ENCODE assay signal across 15 cellular contexts in the genomic region with DNA sequence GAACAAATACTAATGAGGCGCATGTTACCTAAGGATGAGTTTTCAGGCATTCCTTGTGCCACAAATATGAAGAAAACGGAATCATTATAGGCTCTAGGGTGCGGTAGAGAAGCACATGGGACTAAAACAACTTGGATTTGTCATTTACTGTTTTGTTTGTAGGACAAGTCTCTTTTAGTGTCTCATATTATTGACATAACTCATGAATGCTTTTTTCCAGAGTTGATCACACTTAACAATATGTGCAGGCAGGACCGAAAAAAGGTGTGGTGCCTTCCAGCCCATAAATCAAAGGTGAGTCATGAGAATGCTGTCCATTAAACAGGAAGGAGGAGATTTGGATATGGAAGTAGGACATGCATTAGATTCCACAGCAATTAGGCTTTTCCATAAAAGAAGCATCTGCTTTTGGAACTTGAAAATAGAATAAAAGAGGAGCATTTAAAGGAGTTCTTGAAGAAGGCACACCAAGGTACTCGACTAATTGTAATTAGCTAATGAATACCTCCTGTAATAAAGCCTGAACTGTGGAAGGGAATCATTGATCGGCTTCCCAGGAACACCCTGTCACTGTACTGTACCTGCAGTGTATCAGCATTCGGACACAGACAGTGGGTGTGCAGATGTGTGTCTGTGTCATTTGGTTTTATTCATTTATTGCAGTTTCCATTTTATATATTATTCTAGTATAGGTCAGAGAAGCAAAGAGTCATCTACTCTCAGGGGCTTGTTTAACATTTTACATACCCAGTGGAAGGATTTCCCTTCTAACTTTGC.
A peak's percentile ranks its signal among the peaks of the same experiment; 100 is the strongest.
DNase-seq lines count a peak whose midpoint lies in the region; FAIRE-seq and TF ChIP-seq lines count a peak whose summit lies in the region.
"Had no signal": no experiment of that assay in that cellular context is flagged by ENCODE, and none has a peak within 500 bp of the region (broad histone marks: within the 10 kb centered on the region; RNA-seq: fewer than 3 reads in every experiment).

No MANE protein-coding gene starts in this region.

- peaks cover 16 to 24% of the 10 kb centered on the region in 2 donors for H3K9me3 ChIP-seq in breast epithelium

- DNase-seq in MCF 10A (ENCODE audit: unreplicated experiment) (peak; percentile 84), breast epithelium (ENCODE audit: low spot score in 2 of 2) (no peak), RKO (ENCODE audit: low spot score) (peak; percentile 39), fibroblast of pulmonary artery (ENCODE audit: low read depth) (peak; percentile 34), urothelium cell line (ENCODE audit: low spot score) (peak; percentile 60), anterior cingulate cortex (lab: John Stamatoyannopoulos, UW) (no peak), HuH-7.5 (ENCODE audit: low spot score) (no peak), iPS-NIHi11 (ENCODE audit: low spot score) (no peak)
- DNase-seq: activated CD4-positive, alpha-beta T cell treated with anti-CD3 and anti-CD28 coated beads, Interleukin-2, amount 50 U/mL, for 1 hour; DMS79 treated with DMSO at 0.1 percent for 48 hours; mesendoderm; occipital lobe; upper lobe of left lung had no signal

- no peaks in the 10 kb centered on the region for H3K4me1 ChIP-seq in breast epithelium
- H3K4me1 ChIP-seq: upper lobe of left lung had no signal

- peak overlapping the region; percentile 24 for H3K27ac Mint-ChIP-seq in MCF 10A (ENCODE audit: low read depth, unreplicated experiment)

- no peak overlapping the region for H3K4me3 ChIP-seq in breast epithelium
- H3K4me3 ChIP-seq in fibroblast of pulmonary artery (replicated peaks; ENCODE audit: low read depth, low read length), result no peak overlapping the region
- H3K4me3 ChIP-seq: cardiac muscle cell, upper lobe of left lung had no signal

- POLR2A ChIA-PET in MCF 10A (lab: Yijun Ruan, JAX), result interaction anchor here (1.0 to 2.1 kb wide), 4 partner anchors 8 to 186 kb away, joined by 3 to 13 read pairs (median 6); no protein-coding TSS in a partner anchor

- no peak overlapping the region for H3K27ac ChIP-seq in breast epithelium
- H3K27ac ChIP-seq: cardiac muscle cell, upper lobe of left lung had no signal

- H3K36me3 ChIP-seq in breast epithelium, result peaks cover 3% of the 10 kb centered on the region
- H3K36me3 ChIP-seq: cardiac muscle cell had no signal

- TF ChIP-seq CTCF in MCF 10A (IDR thresholded peaks at IDR 0.05; ENCODE audit: unreplicated experiment), result no peak
- TF ChIP-seq CTCF in breast epithelium (IDR thresholded peaks at IDR 0.05), result no peak
- no peak for TF ChIP-seq CTCF in fibroblast of pulmonary artery (IDR thresholded peaks at IDR 0.05; ENCODE audit: low read length, missing control alignments)

- intact Hi-C loops in MCF 10A (cut with micrococcal nuclease) (no loop called here), breast epithelium (cut with DNase I; ENCODE audit: low total_unique reads) (no loop called here)

- CTCF ChIA-PET in MCF 10A (lab: Yijun Ruan, JAX), result interaction anchor here (0.6 kb wide), 1 partner anchor 42 kb away, joined by 3 read pairs; no protein-coding TSS in a partner anchor

- peak overlapping the region; percentile 29 for H3K4me3 Mint-ChIP-seq in MCF 10A (ENCODE audit: unreplicated experiment)

- no peak for TF ChIP-seq POLR2A in breast epithelium (IDR thresholded peaks at IDR 0.05)

- H3K27me3 Mint-ChIP-seq in MCF 10A (ENCODE audit: insufficient read depth, unreplicated experiment), result no peaks in the 10 kb centered on the region

- H3K4me1 Mint-ChIP-seq in MCF 10A (ENCODE audit: insufficient read depth, unreplicated experiment), result peaks cover 31% of the 10 kb centered on the region

- H3K9me3 Mint-ChIP-seq in MCF 10A (ENCODE audit: unreplicated experiment), result peaks cover 21% of the 10 kb centered on the region

- no TSS peak for BruUV-seq in MCF 10A (replicated peaks; lab: Mats Ljungman, UMichigan)

- FAIRE-seq in urothelium cell line (lab: Jason Lieb, UNC), result no peak
- FAIRE-seq: A204.1 had no signal

- H3K27me3 ChIP-seq in breast epithelium, result no peaks in the 10 kb centered on the region
- H3K27me3 ChIP-seq: cardiac muscle cell, upper lobe of left lung had no signal

- H3K36me3 Mint-ChIP-seq in MCF 10A (ENCODE audit: insufficient read depth, unreplicated experiment), result peaks cover 43% of the 10 kb centered on the region

Comparison
In these comparisons a context has a peak if more than half of its experiments do, and no peak if none do; other contexts are left out.
1. DNase-seq: peak in MCF 10A (single experiment), RKO (single experiment), fibroblast of pulmonary artery (single experiment) and urothelium cell line (single experiment); none in breast epithelium (0 of 2), anterior cingulate cortex (0 of 58), HuH-7.5 (single experiment) and iPS-NIHi11 (single experiment).